In the genomic region with DNA sequence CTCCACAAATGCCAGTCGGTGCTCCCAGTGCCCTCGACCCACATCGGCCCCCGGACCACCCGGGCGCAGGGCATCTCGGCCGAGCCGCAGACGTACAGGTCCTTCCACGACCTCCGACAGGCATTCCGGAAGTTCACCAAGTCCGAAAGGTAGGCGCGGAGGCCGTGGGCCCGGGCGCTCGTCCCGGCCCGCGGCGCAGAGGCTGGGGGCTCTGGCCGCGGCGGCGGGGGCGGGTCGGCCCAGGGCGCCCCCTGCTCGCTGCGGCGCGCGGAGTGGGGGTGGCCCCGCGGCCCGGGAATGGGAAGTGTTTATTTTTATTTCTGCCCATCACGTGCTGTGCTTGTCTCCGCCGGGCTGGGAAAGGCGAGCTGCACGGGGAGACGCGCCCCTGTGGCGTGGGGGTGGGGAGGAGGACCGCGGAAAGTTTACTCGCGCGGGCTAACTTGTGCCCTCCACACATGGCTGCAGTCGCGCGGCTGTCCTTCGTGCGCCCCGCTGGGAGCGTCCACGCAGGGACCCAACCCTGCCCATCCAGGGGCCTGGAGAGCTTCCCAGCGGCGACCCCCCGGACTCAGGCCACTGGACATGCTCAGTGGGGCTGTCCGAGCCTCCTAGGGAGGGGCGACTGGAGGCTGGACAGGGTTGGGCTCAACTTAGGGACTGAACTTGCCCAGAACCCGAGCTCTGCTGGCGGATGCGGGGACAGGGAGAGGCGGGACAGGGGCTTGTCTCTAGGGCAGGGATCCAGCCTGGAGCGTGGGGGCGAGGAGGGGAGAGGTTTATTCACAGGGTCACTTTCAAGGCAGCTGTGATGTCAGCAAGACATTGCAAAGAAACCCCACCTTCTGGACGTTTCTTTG, we compare ENCODE assay signal across 8 cellular contexts.
A peak's percentile ranks its signal among the peaks of the same experiment; 100 is the strongest.
DNase-seq lines count a peak whose midpoint lies in the region; ATAC-seq and TF ChIP-seq lines count a peak whose summit lies in the region.

No MANE protein-coding gene starts in this region.

- H4K91ac ChIP-seq in H9 (ENCODE audit: insufficient read length, low read depth, low read length) = no peak overlapping the region

- H3K9ac ChIP-seq in H9 (ENCODE audit: extremely low read depth, insufficient read length, low read length) = no peak overlapping the region

- H3K27ac ChIP-seq in H9 (ENCODE audit: insufficient read length, low read depth, low read length) = no peak overlapping the region
- peak overlapping the region; percentile 94 for H3K27ac ChIP-seq in left ventricle myocardium inferior (replicated peaks)

- no peak overlapping the region for H3K27ac Mint-ChIP-seq in H9

- no peak overlapping the region for H3K23ac ChIP-seq in H9 (ENCODE audit: insufficient read length, low read depth, low read length)

- no peak overlapping the region for H2BK120ac ChIP-seq in H9 (ENCODE audit: low read depth, low read length, poor library complexity, severe bottlenecking)

- H3K4me3 Mint-ChIP-seq in H9 = peak overlapping the region; percentile 80 to 90

- no peak overlapping the region for H3K18ac ChIP-seq in H9 (ENCODE audit: insufficient read length, low read depth, low read length)

- no peak overlapping the region for H3K56ac ChIP-seq in H9 (ENCODE audit: insufficient read length, low read depth, low read length)

- peaks cover 2% of the 10 kb centered on the region; the same call in 1 of the 2 replicates for H3K4me1 ChIP-seq in H9 (ENCODE audit: insufficient read depth, low read length)
- H3K4me1 ChIP-seq in left ventricle myocardium inferior = peaks cover 41% of the 10 kb centered on the region

- H3K9me3 ChIP-seq in H9 (ENCODE audit: control insufficient read depth, low read depth, low read length) (no peaks in the 10 kb centered on the region), left ventricle myocardium inferior (replicated peaks) (no peaks in the 10 kb centered on the region)

- DNase-seq in H9 = peak; percentile 43
- peak; percentile 8 for DNase-seq in activated naive CD4-positive, alpha-beta T cell treated with anti-CD3 and anti-CD28 coated beads, Interleukin-2, amount 50 U/mL, for 16 hours
- peak; percentile 67 for DNase-seq in left ventricle myocardium inferior
- DNase-seq in retina = peak; percentile 70
- no peak for DNase-seq in occipital lobe (lab: John Stamatoyannopoulos, UW)
- no peak for DNase-seq in NCI-H774 (lab: John Stamatoyannopoulos, UW)

- H2BK15ac ChIP-seq in H9 (ENCODE audit: low read depth, low read length) = no peak overlapping the region

- peaks cover 17% of the 10 kb centered on the region for H3K23me2 ChIP-seq in H9 (ENCODE audit: insufficient read length, low read depth, low read length, poor library complexity, severe bottlenecking)

- H3K79me2 ChIP-seq in H9 (ENCODE audit: insufficient read depth, low read length) = no peaks in the 10 kb centered on the region

- TF ChIP-seq CTCF in H9 (conservative IDR thresholded peaks at IDR 0.05) (no peak), left ventricle myocardium inferior (IDR thresholded peaks at IDR 0.05; ENCODE audit: borderline replicate concordance) (no peak)

- no peaks in the 10 kb centered on the region for H4K20me1 ChIP-seq in H9 (ENCODE audit: control insufficient read depth, insufficient read depth, insufficient read length)

- no peak overlapping the region for H3T11ph ChIP-seq in H9 (ENCODE audit: low read length)

- H3K9me3 Mint-ChIP-seq in H9 = no peaks in the 10 kb centered on the region

- no peak overlapping the region for H2AK5ac ChIP-seq in H9 (ENCODE audit: insufficient read length, low read length)

- H3K27me3 ChIP-seq in H9 (ENCODE audit: insufficient read depth, low read length) (peaks cover 18% of the 10 kb centered on the region; the same call in 1 of the 2 replicates), left ventricle myocardium inferior (ENCODE audit: low read depth) (peaks cover 29% of the 10 kb centered on the region)

- ATAC-seq in HG03097 (IDR thresholded peaks at IDR 0.05; ENCODE audit: low FRiP score, unreplicated experiment) (no peak), HG02571 (IDR thresholded peaks at IDR 0.05; ENCODE audit: unreplicated experiment) (no peak)

- no CpG with 5 or more reads among the region's 72 CpGs for WGBS in H9 (ENCODE audit: extremely low coverage, insufficient read length, low lambda C conversion rate)

- no peak overlapping the region for H2BK5ac ChIP-seq in H9 (ENCODE audit: insufficient read length, low read length)

- peak overlapping the region; percentile 80 for H3K4me3 ChIP-seq in left ventricle myocardium inferior

- H3K27me3 Mint-ChIP-seq in H9 (ENCODE audit: low read depth) = peaks cover 55% of the 10 kb centered on the region

- no peaks in the 10 kb centered on the region for H3K36me3 ChIP-seq in left ventricle myocardium inferior

- intact Hi-C loops in left ventricle myocardium inferior (cut with micrococcal nuclease) = no loop called here

- no peak overlapping the region for H2AFZ ChIP-seq in H9 (ENCODE audit: low read length)

- peak overlapping the region; percentile 66 for H3K4me2 ChIP-seq in H9 (ENCODE audit: insufficient read depth, insufficient read length, low read length)

- no peak overlapping the region for H4K8ac ChIP-seq in H9 (replicated peaks; ENCODE audit: insufficient read length, low read depth, low read length)

- H3K36me3 Mint-ChIP-seq in H9 (ENCODE audit: insufficient read depth in 1 of 3, low read depth in 3 of 3) = no peaks in the 10 kb centered on the region

- no peak overlapping the region for H4K5ac ChIP-seq in H9 (ENCODE audit: insufficient read length, low read depth, low read length)

- no peak overlapping the region for H3K4ac ChIP-seq in H9 (ENCODE audit: low read depth, low read length)

- H3K14ac ChIP-seq in H9 (ENCODE audit: insufficient read depth, low read length) = no peak overlapping the region

- H2BK20ac ChIP-seq in H9 (ENCODE audit: low read depth, low read length, poor library complexity, severe bottlenecking) = no peak overlapping the region

- no peak overlapping the region for H2BK12ac ChIP-seq in H9 (ENCODE audit: insufficient read length, low read depth, low read length)

- H3K4me1 Mint-ChIP-seq in H9 = peaks cover 8 to 16% of the 10 kb centered on the region in 2 experiments

- no peaks in the 10 kb centered on the region for H3K79me1 ChIP-seq in H9 (ENCODE audit: insufficient read depth, low read depth, low read length, poor library complexity, severe bottlenecking)

Comparison
In these comparisons a context has a peak if more than half of its experiments do, and no peak if none do; other contexts are left out.
1. DNase-seq: peak in H9 (single experiment), activated naive CD4-positive, alpha-beta T cell treated with anti-CD3 and anti-CD28 coated beads, Interleukin-2, amount 50 U/mL, for 16 hours (single experiment), left ventricle myocardium inferior (single experiment) and retina (single experiment); none in occipital lobe (single experiment) and NCI-H774 (single experiment).